11 cellular contexts compared by ENCODE assay signal in genomic region chr3:169706857-169707256, GRCh38. TPM values are rescaled to one million over a fixed set of nuclear protein-coding genes. Genes with fewer than 3 reads are reported as not detected.
"Had no signal": no experiment of that assay in that cellular context is flagged by ENCODE, and none has a peak within 500 bp of the region (broad histone marks: within the 10 kb centered on the region; RNA-seq: fewer than 3 reads in every experiment).

No MANE protein-coding gene starts in this region.

RNA-seq across cellular contexts. Expression of gene MECOM, which starts 43.3 kb away (rescaled TPM):
- total RNA-seq: activated CD4-positive, alpha-beta memory T cell treated with anti-CD3 and anti-CD28 coated beads for 36 hours; activated CD4-positive, alpha-beta memory T cell treated with anti-CD3 and anti-CD28 coated beads, Interleukin-2, amount 10 ng/mL, durations not matched to agents 7 days and 5 days; activated CD4-positive, alpha-beta T cell treated with anti-CD3 and anti-CD28 coated beads for 36 hours; activated CD4-positive, alpha-beta T cell treated with anti-CD3 and anti-CD28 coated beads, Interleukin-2, amount 10 ng/mL, durations not matched to agents 24 days and 14 days; activated CD4-positive, alpha-beta T cell treated with anti-CD3 and anti-CD28 coated beads, Interleukin-2, amount 10 ng/mL, durations not matched to agents 7 days and 5 days; activated CD8-positive, alpha-beta memory T cell treated with anti-CD3 and anti-CD28 coated beads for 36 hours; activated CD8-positive, alpha-beta memory T cell treated with anti-CD3 and anti-CD28 coated beads, Interleukin-2, amount 10 ng/mL, durations not matched to agents 7 days and 5 days; activated CD8-positive, alpha-beta T cell treated with anti-CD3 and anti-CD28 coated beads for 36 hours; activated CD8-positive, alpha-beta T cell treated with anti-CD3 and anti-CD28 coated beads, Interleukin-2, amount 10 ng/mL, durations not matched to agents 7 days and 5 days; T-helper 1 cell treated with Interleukin-12 subunit alpha and Interleukin-12 subunit beta and Interleukin-4 antibody, amounts not matched to agents 30 ng/mL and 1 ng/mL, for 36 hours; T-helper 2 cell treated with Interferon-gamma antibody and Interleukin-4, amounts not matched to agents 100 ng/mL and 5 ng/mL, for 36 hours had no signal

RNA-seq across cellular contexts. Expression of gene TERC, which starts 58.0 kb away (rescaled TPM):
- total RNA-seq: activated CD4-positive, alpha-beta T cell treated with anti-CD3 and anti-CD28 coated beads, Interleukin-2, amount 10 ng/mL, durations not matched to agents 24 days and 14 days had no signal
